ENCODE assay signal across 6 cellular contexts in genomic region chr6:109393157-109393556, GRCh38. TPM values are rescaled to one million over a fixed set of nuclear protein-coding genes. Genes with fewer than 3 reads are reported as not detected.
DNase-seq lines count a peak whose midpoint lies in the region; ATAC-seq, FAIRE-seq and TF ChIP-seq lines count a peak whose summit lies in the region.
"Not testable (repeated sequence)": the region's sequence is repeated elsewhere in the genome, so short reads cannot be mapped to it uniquely, and the experiment has no call there.
"Had no signal": no experiment of that assay in that cellular context is flagged by ENCODE, and none has a peak within 500 bp of the region (broad histone marks: within the 10 kb centered on the region; RNA-seq: fewer than 3 reads in every experiment).

No MANE protein-coding gene starts in this region.

- not testable (repeated sequence) for DNase-seq in astrocyte (ENCODE audit: low read depth); K562 (ENCODE audit: extremely low read depth in 1 of 4, low spot score in 3 of 4); mesenchymal stem cell

- not testable (repeated sequence) for H4K20me1 ChIP-seq in astrocyte (ENCODE audit: insufficient read depth, low read length); K562 (replicated peaks; ENCODE audit: control insufficient read depth, insufficient read depth, low read length)

- peak overlapping the region in 1 of 2 experiments; percentile 12 for H3K18ac ChIP-seq in mesenchymal stem cell (ENCODE audit: low read depth in 1 of 2, low read length in 2 of 2)

- H3K79me1 ChIP-seq in mesenchymal stem cell (replicated peaks; ENCODE audit: low read length, poor library complexity, severe bottlenecking): not testable (repeated sequence)

- H3K4me2 ChIP-seq in astrocyte (ENCODE audit: low read length); K562 (ENCODE audit: insufficient read depth, low read length); mesenchymal stem cell (ENCODE audit: low read length, poor library complexity, severe bottlenecking): not testable (repeated sequence)

- not testable (repeated sequence) for H2BK15ac ChIP-seq in mesenchymal stem cell (ENCODE audit: low read depth, poor library complexity, severe bottlenecking)

- H3K9ac ChIP-seq in astrocyte (ENCODE audit: low read length); K562 (ENCODE audit: insufficient read depth in 1 of 2, low read depth in 2 of 2, low read length in 2 of 2); mesenchymal stem cell (ENCODE audit: low read length): not testable (repeated sequence)

- BruUV-seq in K562 (replicated peaks; lab: Mats Ljungman, UMichigan): not testable (repeated sequence)

- ATAC-seq in K562: not testable (repeated sequence)

- H3K27me3 ChIP-seq in astrocyte (ENCODE audit: insufficient read depth, low read length); K562 (ENCODE audit: control insufficient read depth in 2 of 2, insufficient read depth in 2 of 2, low read length in 2 of 2); mesenchymal stem cell (ENCODE audit: control insufficient read depth in 1 of 2, insufficient read depth in 1 of 2, low read length in 2 of 2): not testable (repeated sequence)

- not testable (repeated sequence) for H3K4ac ChIP-seq in mesenchymal stem cell (ENCODE audit: low read depth in 1 of 2, low read length in 2 of 2)

- H2BK5ac ChIP-seq in mesenchymal stem cell (ENCODE audit: low read depth, low read length, poor library complexity, severe bottlenecking): not testable (repeated sequence)

- not testable (repeated sequence) for H3K27ac ChIP-seq in HEK293 (ENCODE audit: extremely low read depth, low read depth, low read length); astrocyte (ENCODE audit: low read depth, low read length); K562 (ENCODE audit: extremely low read depth, low read depth, low read length); mesenchymal stem cell (ENCODE audit: low read length, poor library complexity, severe bottlenecking)

- not testable (repeated sequence) for H2AK5ac ChIP-seq in mesenchymal stem cell (ENCODE audit: low read length, severe bottlenecking)

- CTCF ChIA-PET in HEK293 (lab: Yijun Ruan, JAX): interaction anchor here (0.6 to 4.5 kb wide), 4 partner anchors 10 to 206 kb away, joined by 3 to 32 read pairs (median 4); partner anchors contain the start of gene CD164
- CTCF ChIA-PET in K562 (lab: Yijun Ruan, JAX; ENCODE audit: low intra/inter-chr PET ratio): not testable (repeated sequence)

- H2BK120ac ChIP-seq in mesenchymal stem cell (ENCODE audit: low read depth, low read length): not testable (repeated sequence)

- not testable (repeated sequence) for H3K36me3 Mint-ChIP-seq in astrocyte (ENCODE audit: low read depth, unreplicated experiment); dendritic cell treated with granulocyte-macrophage colony-stimulating factor and Interleukin-4, amounts not matched to agents 40 ng/mL and 50 ng/mL, for 4 days (ENCODE audit: low read depth)

- H3K4me3 ChIP-seq in HEK293 (ENCODE audit: low read depth, low read length); astrocyte (ENCODE audit: insufficient read depth, low read depth, low read length); K562; mesenchymal stem cell (ENCODE audit: insufficient read depth in 1 of 2, low read depth in 1 of 2, low read length in 2 of 2): not testable (repeated sequence)

- TF ChIP-seq EP300 in K562 (IDR thresholded peaks at IDR 0.05; ENCODE audit: low read length): not testable (repeated sequence)

- H3K4me1 Mint-ChIP-seq in astrocyte (ENCODE audit: low read depth, unreplicated experiment): not testable (repeated sequence)
- peaks cover 45% of the 10 kb centered on the region for H3K4me1 Mint-ChIP-seq in dendritic cell treated with granulocyte-macrophage colony-stimulating factor and Interleukin-4, amounts not matched to agents 40 ng/mL and 50 ng/mL, for 4 days (ENCODE audit: low read depth)

- H3K4me1 ChIP-seq in HEK293 (ENCODE audit: control insufficient read depth, insufficient read depth, low read length); astrocyte (ENCODE audit: insufficient read depth, low read length); mesenchymal stem cell (ENCODE audit: control insufficient read depth, insufficient read depth, low read depth, low read length): not testable (repeated sequence)
- H3K4me1 ChIP-seq in K562 (replicated peaks in 1 of 2; ENCODE audit: control insufficient read depth in 2 of 2, insufficient read depth in 2 of 2, low read length in 2 of 2): peaks cover 0 to 11% of the 10 kb centered on the region in 2 experiments; a peak in 4 of 5 replicates

- not testable (repeated sequence) for H3K9me3 Mint-ChIP-seq in astrocyte (ENCODE audit: unreplicated experiment); dendritic cell treated with granulocyte-macrophage colony-stimulating factor and Interleukin-4, amounts not matched to agents 40 ng/mL and 50 ng/mL, for 4 days

- peak overlapping the region; percentile 55 for H4K8ac ChIP-seq in mesenchymal stem cell (ENCODE audit: low read length)

- H3K79me2 ChIP-seq in astrocyte (ENCODE audit: insufficient read depth, low read length); K562 (ENCODE audit: control insufficient read depth, insufficient read depth, low read length): not testable (repeated sequence)

- H3K14ac ChIP-seq in mesenchymal stem cell (ENCODE audit: low read length in 2 of 2): not testable (repeated sequence)

- H3K4me3 Mint-ChIP-seq in astrocyte (ENCODE audit: unreplicated experiment); dendritic cell treated with granulocyte-macrophage colony-stimulating factor and Interleukin-4, amounts not matched to agents 40 ng/mL and 50 ng/mL, for 4 days: not testable (repeated sequence)

- FAIRE-seq in astrocyte (lab: Jason Lieb, UNC); K562 (lab: Jason Lieb, UNC): not testable (repeated sequence)

- not testable (repeated sequence) for H2AFZ ChIP-seq in astrocyte (ENCODE audit: low read depth, low read length); K562 (ENCODE audit: low read depth, low read length); mesenchymal stem cell (ENCODE audit: low read depth, low read length)

- TF ChIP-seq RAD21 in K562 (CRISPR knock-in tag; conservative IDR thresholded peaks at IDR 0.05 in 1 of 2, IDR thresholded peaks at IDR 0.05 in 1 of 2): not testable (repeated sequence)

- H3K27me3 Mint-ChIP-seq in astrocyte (ENCODE audit: low read depth, unreplicated experiment); dendritic cell treated with granulocyte-macrophage colony-stimulating factor and Interleukin-4, amounts not matched to agents 40 ng/mL and 50 ng/mL, for 4 days: not testable (repeated sequence)

- H2BK12ac ChIP-seq in mesenchymal stem cell (ENCODE audit: low read length in 2 of 2): not testable (repeated sequence)

- not testable (repeated sequence) for H3K9me3 ChIP-seq in HEK293 (ENCODE audit: control insufficient read depth, insufficient read depth, low read depth, low read length); astrocyte (ENCODE audit: insufficient read depth, low read depth, low read length); K562 (replicated peaks; ENCODE audit: control insufficient read depth, insufficient read depth, low read depth, low read length); mesenchymal stem cell (ENCODE audit: control insufficient read depth, low read length)

- not testable (repeated sequence) for H3K36me3 ChIP-seq in HEK293 (ENCODE audit: control insufficient read depth in 2 of 2, insufficient read depth in 1 of 2, low read length in 2 of 2); astrocyte (ENCODE audit: insufficient read depth, low read length); K562 (ENCODE audit: control insufficient read depth, insufficient read depth, low read length); mesenchymal stem cell (ENCODE audit: control insufficient read depth in 1 of 2, insufficient read depth in 2 of 2, low read depth in 1 of 2, low read length in 2 of 2)

- not testable (repeated sequence) for TF ChIP-seq CTCF in HEK293 (tag by site-specific recombination; IDR thresholded peaks at IDR 0.05); astrocyte (IDR thresholded peaks at IDR 0.05; ENCODE audit: insufficient read depth, low read depth, low read length); K562 (IDR thresholded peaks at IDR 0.05 in 2 of 3, conservative IDR thresholded peaks at IDR 0.05 in 1 of 3; ENCODE audit: insufficient read depth in 2 of 3, low read depth in 1 of 3, low read length in 3 of 3)

- H4K91ac ChIP-seq in mesenchymal stem cell (ENCODE audit: low read length): not testable (repeated sequence)

- in situ Hi-C loops in K562 (cut with MboI): not testable (repeated sequence)

- not testable (repeated sequence) for H3K9me1 ChIP-seq in K562 (ENCODE audit: control insufficient read depth, insufficient read depth, low read length)

- POLR2A ChIA-PET in HEK293 (lab: Yijun Ruan, JAX): interaction anchor here (2.5 kb wide), 1 partner anchor 10 kb away, joined by 11 read pairs; the partner anchor contains the start of gene CD164
- POLR2A ChIA-PET in K562 (lab: Yijun Ruan, JAX): interaction anchor here (2.2 kb wide), 1 partner anchor 11 kb away, joined by 7 read pairs; the partner anchor contains the start of gene CD164

- H3K23ac ChIP-seq in mesenchymal stem cell (ENCODE audit: low read length in 2 of 2): not testable (repeated sequence)

- TF ChIP-seq POLR2A in K562 (conservative IDR thresholded peaks at IDR 0.05): not testable (repeated sequence)

- 100% methylated on average over 1 of the region's 1 CpG for WGBS in K562 (ENCODE audit: insufficient coverage, low coverage, missing lambda C conversion rate)
- 100% methylated on average over 1 of the region's 1 CpG for WGBS in mesenchymal stem cell

- peak overlapping the region; percentile 82 for H3K27ac Mint-ChIP-seq in astrocyte (ENCODE audit: unreplicated experiment)
- peak overlapping the region; percentile 60 for H3K27ac Mint-ChIP-seq in dendritic cell treated with granulocyte-macrophage colony-stimulating factor and Interleukin-4, amounts not matched to agents 40 ng/mL and 50 ng/mL, for 4 days

- intact Hi-C loops in K562 (cut with micrococcal nuclease): loop anchor here (10.0 kb wide), 1 partner anchor 478 kb away; no protein-coding TSS in a partner anchor
- intact Hi-C loops in dendritic cell treated with granulocyte-macrophage colony-stimulating factor and Interleukin-4, amounts not matched to agents 40 ng/mL and 50 ng/mL, for 4 days (cut with micrococcal nuclease): not testable (repeated sequence)

RNA-seq across cellular contexts. Expression of gene CD164, which starts 10.9 kb away (rescaled TPM):
- total RNA-seq in astrocyte: 345 and 359 TPM in 2 replicates
- 114 and 222 TPM in 2 replicates for total RNA-seq in K562 (2011; cell fraction: chromatin; rRNA removed; ENCODE audit: low replicate concordance)
- total RNA-seq in K562 (2011; cell fraction: nucleolus; rRNA removed): 162 and 212 TPM in 2 replicates
- 243 and 317 TPM in 2 replicates for total RNA-seq in K562 (2011; cell fraction: nucleoplasm; rRNA removed)
- 79.5 and 92.7 TPM in 2 replicates for total RNA-seq in K562 (2014; rRNA removed)
- 121 and 134 TPM in 2 replicates for total RNA-seq in K562 (2014; rRNA removed; fragmentation: Illumina TruSeq; extraction: Trizol)
- total RNA-seq in K562 (2015; rRNA removed; fragmentation: Illumina TruSeq; extraction: Trizol): 191 and 199 TPM in 2 replicates
- 164 and 169 TPM in 2 replicates for total RNA-seq in K562 (2021)
- 317 and 349 TPM in 2 replicates for polyA plus RNA-seq in K562 (2011; rRNA removed)
- 107 and 156 TPM in 2 replicates for polyA plus RNA-seq in K562 (2011; cell fraction: cytosol; rRNA removed)
- 302 and 407 TPM in 2 replicates for polyA plus RNA-seq in K562 (2011; cell fraction: nucleus; rRNA removed)
- 177 and 329 TPM in 2 replicates for polyA plus RNA-seq in K562 (2012)
- polyA plus RNA-seq in K562 (2014; fragmentation: Illumina TruSeq; extraction: Trizol): 186 and 188 TPM in 2 replicates
- 100 to 1,000 TPM; 165 to 179 TPM for polyA plus RNA-seq in K562 (2014; fragmentation: Nextera tagmentation; extraction: Ambion mirVana)
- 117 and 143 TPM in 2 replicates for polyA plus RNA-seq in K562 (2014; rRNA removed)
- 159 and 195 TPM in 2 replicates for polyA minus RNA-seq in K562 (2011; rRNA and poly(A)+ RNA removed)
- 154 and 189 TPM in 2 replicates for polyA minus RNA-seq in K562 (2011; cell fraction: cytosol; rRNA and poly(A)+ RNA removed)
- 130 and 232 TPM in 2 replicates for polyA minus RNA-seq in K562 (2011; cell fraction: nucleus; rRNA and poly(A)+ RNA removed)
- polyA plus RNA-seq in mesenchymal stem cell (2013, experiment 1 of 2): 364 TPM
- polyA plus RNA-seq in mesenchymal stem cell (2013, experiment 2 of 2): 391 TPM

RNA-seq across cellular contexts. Expression of gene PPIL6, which starts 47.3 kb away (rescaled TPM):
- 1.6 and 1.7 TPM in 2 replicates for total RNA-seq in astrocyte
- total RNA-seq in K562 (2011; cell fraction: chromatin; rRNA removed; ENCODE audit: low replicate concordance): 0.19 TPM in 1 of 2 replicates, not detected in the other
- total RNA-seq in K562 (2011; cell fraction: nucleolus; rRNA removed): not detected in 2 replicates
- total RNA-seq in K562 (2011; cell fraction: nucleoplasm; rRNA removed): 0.15 TPM in 1 of 2 replicates, not detected in the other
- 0.33 TPM in 1 of 2 replicates, not detected in the other for total RNA-seq in K562 (2014; rRNA removed)
- total RNA-seq in K562 (2014; rRNA removed; fragmentation: Illumina TruSeq; extraction: Trizol): 0.64 and 0.98 TPM in 2 replicates
- total RNA-seq in K562 (2015; rRNA removed; fragmentation: Illumina TruSeq; extraction: Trizol): 0.68 and 0.76 TPM in 2 replicates
- total RNA-seq in K562 (2021): 0.47 and 0.87 TPM in 2 replicates
- 0.36 and 1.1 TPM in 2 replicates for polyA plus RNA-seq in K562 (2011; rRNA removed)
- polyA plus RNA-seq in K562 (2011; cell fraction: cytosol; rRNA removed): 0.09 and 0.29 TPM in 2 replicates
- polyA plus RNA-seq in K562 (2011; cell fraction: nucleus; rRNA removed): 0.10 and 0.37 TPM in 2 replicates
- 0.72 and 2.6 TPM in 2 replicates for polyA plus RNA-seq in K562 (2012)
- polyA plus RNA-seq in K562 (2014; fragmentation: Illumina TruSeq; extraction: Trizol): 0.35 and 0.49 TPM in 2 replicates
- under 1 TPM; 0.13 to 0.14 TPM for polyA plus RNA-seq in K562 (2014; fragmentation: Nextera tagmentation; extraction: Ambion mirVana)
- polyA plus RNA-seq in K562 (2014; rRNA removed): 0.03 and 1.5 TPM in 2 replicates
- polyA minus RNA-seq in K562 (2011; rRNA and poly(A)+ RNA removed): 0.42 and 1.3 TPM in 2 replicates
- not detected in 2 replicates for polyA minus RNA-seq in K562 (2011; cell fraction: cytosol; rRNA and poly(A)+ RNA removed)
- 0.27 TPM in 1 of 2 replicates, not detected in the other for polyA minus RNA-seq in K562 (2011; cell fraction: nucleus; rRNA and poly(A)+ RNA removed)
- 0.73 TPM for polyA plus RNA-seq in mesenchymal stem cell (2013, experiment 1 of 2)
- polyA plus RNA-seq in mesenchymal stem cell (2013, experiment 2 of 2): 0.45 TPM
- total RNA-seq: Caco-2 had no signal

RNA-seq across cellular contexts. Expression of gene SMPD2, which starts 47.4 kb away (rescaled TPM):
- total RNA-seq in astrocyte (4.9 and 6.2 TPM in 2 replicates), K562 (2014; rRNA removed) (20.8 and 23.9 TPM in 2 replicates), K562 (2014; rRNA removed; fragmentation: Illumina TruSeq; extraction: Trizol) (8.8 and 14.5 TPM in 2 replicates), K562 (2015; rRNA removed; fragmentation: Illumina TruSeq; extraction: Trizol) (16.8 and 18.1 TPM in 2 replicates), K562 (2021) (20.4 TPM in 2 replicates)
- total RNA-seq in K562 (2011; cell fraction: chromatin; rRNA removed; ENCODE audit: low replicate concordance): 40.0 and 130 TPM in 2 replicates
- total RNA-seq in K562 (2011; cell fraction: nucleolus; rRNA removed): 68.9 and 90.7 TPM in 2 replicates
- total RNA-seq in K562 (2011; cell fraction: nucleoplasm; rRNA removed): 59.2 and 61.0 TPM in 2 replicates
- polyA plus RNA-seq in K562 (2011; rRNA removed) (14.8 and 18.3 TPM in 2 replicates), K562 (2014; fragmentation: Illumina TruSeq; extraction: Trizol) (20.5 TPM in 2 replicates), K562 (2014; fragmentation: Nextera tagmentation; extraction: Ambion mirVana) (1 to 10 TPM in 1 of 2 experiments, under 1 TPM in 1; 0.13 to 1.2 TPM), K562 (2014; rRNA removed) (19.3 and 21.8 TPM in 2 replicates)
- polyA plus RNA-seq in K562 (2011; cell fraction: cytosol; rRNA removed): 15.1 and 22.6 TPM in 2 replicates
- polyA plus RNA-seq in K562 (2011; cell fraction: nucleus; rRNA removed): 61.2 and 64.9 TPM in 2 replicates
- 14.3 and 17.2 TPM in 2 replicates for polyA plus RNA-seq in K562 (2012)
- polyA minus RNA-seq in K562 (2011; rRNA and poly(A)+ RNA removed): 25.8 and 28.5 TPM in 2 replicates
- polyA minus RNA-seq in K562 (2011; cell fraction: cytosol; rRNA and poly(A)+ RNA removed): 8.1 and 12.0 TPM in 2 replicates
- polyA minus RNA-seq in K562 (2011; cell fraction: nucleus; rRNA and poly(A)+ RNA removed): 43.4 and 53.0 TPM in 2 replicates
- polyA plus RNA-seq in mesenchymal stem cell (2013, experiment 1 of 2): 4.7 TPM
- polyA plus RNA-seq in mesenchymal stem cell (2013, experiment 2 of 2): 5.0 TPM
